In the genomic region with DNA sequence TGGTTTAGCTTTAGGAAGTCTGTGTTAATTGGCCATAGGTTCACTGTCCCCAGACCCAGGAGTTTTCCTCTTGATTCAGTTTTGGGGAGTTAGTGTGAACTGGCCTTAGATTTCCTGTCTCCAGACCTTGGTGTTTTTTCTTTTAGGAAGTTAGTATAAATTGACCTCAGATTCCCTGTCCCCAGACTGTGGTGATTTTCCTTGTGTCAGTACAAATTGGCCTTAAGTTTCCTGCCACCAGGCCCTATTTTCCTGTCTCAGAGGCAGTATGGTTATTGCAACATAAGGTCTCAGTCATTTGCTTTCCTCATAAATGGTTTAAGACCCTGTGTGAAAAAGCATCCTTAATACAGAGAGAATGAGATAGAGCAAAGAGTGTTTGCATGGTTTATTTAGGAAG, we compare ENCODE assay signal across 31 cellular contexts.
"Had no signal": no experiment of that assay in that cellular context is flagged by ENCODE, and none has a peak within 500 bp of the region (broad histone marks: within the 10 kb centered on the region; RNA-seq: fewer than 3 reads in every experiment).

No MANE protein-coding gene starts in this region.

- H3K9me3 Mint-ChIP-seq: activated CD4-positive, alpha-beta memory T cell treated with anti-CD3 and anti-CD28 coated beads, Interleukin-2, amount 10 ng/mL, durations not matched to agents 7 days and 5 days; WTC11 had no signal

- H3K27ac ChIP-seq: ascending aorta, brain microvascular endothelial cell, coronary artery, VCaP had no signal

- H3K36me3 Mint-ChIP-seq: activated naive CD4-positive, alpha-beta T cell treated with anti-CD3 and anti-CD28 coated beads, Interleukin-2, amount 10 ng/mL, durations not matched to agents 7 days and 5 days; activated naive CD4-positive, alpha-beta T cell treated with anti-CD3 and anti-CD28 coated beads, Interleukin-2, amount 50 U/mL, for 72 hours; activated naive CD8-positive, alpha-beta T cell treated with anti-CD3 and anti-CD28 coated beads, Interleukin-2, amount 10 ng/mL, durations not matched to agents 7 days and 5 days; WTC11 had no signal

- H3K4me3 ChIP-seq: ascending aorta, coronary artery had no signal

- H3K27ac Mint-ChIP-seq: activated CD4-positive, alpha-beta memory T cell treated with anti-CD3 and anti-CD28 coated beads, Interleukin-2, amount 10 ng/mL, durations not matched to agents 7 days and 5 days; activated CD4-positive, alpha-beta T cell treated with anti-CD3 and anti-CD28 coated beads, Interleukin-2, amount 10 ng/mL, durations not matched to agents 7 days and 5 days; activated naive CD4-positive, alpha-beta T cell treated with anti-CD3 and anti-CD28 coated beads, Interleukin-2, amount 10 ng/mL, durations not matched to agents 7 days and 5 days; activated naive CD4-positive, alpha-beta T cell treated with anti-CD3 and anti-CD28 coated beads, Interleukin-2, amount 50 U/mL, for 72 hours; activated naive CD8-positive, alpha-beta T cell treated with anti-CD3 and anti-CD28 coated beads, Interleukin-2, amount 10 ng/mL, durations not matched to agents 7 days and 5 days; activated T-cell treated with anti-CD3 and anti-CD28 coated beads, Interleukin-2, amount 50 U/mL, for 24 hours; activated T-cell treated with anti-CD3 and anti-CD28 coated beads, Interleukin-2, amount 50 U/mL, for 72 hours; effector memory CD8-positive, alpha-beta T cell; WTC11 had no signal

- FAIRE-seq: bronchial epithelial cell, endometrium, frontal cortex, TTC549 had no signal

- DNase-seq: activated CD4-positive, alpha-beta memory T cell treated with anti-CD3 and anti-CD28 coated beads, Interleukin-2, amount 10 ng/mL, durations not matched to agents 7 days and 5 days; activated CD4-positive, alpha-beta T cell treated with anti-CD3 and anti-CD28 coated beads for 1 hour; activated CD4-positive, alpha-beta T cell treated with anti-CD3 and anti-CD28 coated beads for 4 hours; activated CD4-positive, alpha-beta T cell treated with anti-CD3 and anti-CD28 coated beads, Interleukin-2, amount 10 ng/mL, durations not matched to agents 7 days and 5 days; activated CD4-positive, alpha-beta T cell treated with anti-CD3 and anti-CD28 coated beads, Interleukin-2, amount 50 U/mL, for 4 hours; activated CD8-positive, alpha-beta memory T cell treated with anti-CD3 and anti-CD28 coated beads, Interleukin-2, amount 50 U/mL, for 48 hours; activated gamma-delta T cell; activated naive CD4-positive, alpha-beta T cell; activated naive CD4-positive, alpha-beta T cell treated with anti-CD3 and anti-CD28 coated beads, Interleukin-2, amount 10 ng/mL, durations not matched to agents 7 days and 5 days; activated naive CD8-positive, alpha-beta T cell treated with anti-CD3 and anti-CD28 coated beads, Interleukin-2, amount 10 ng/mL, durations not matched to agents 7 days and 5 days; activated T-cell treated with anti-CD3 and anti-CD28 coated beads for 4 hours; activated T-cell treated with anti-CD3 and anti-CD28 coated beads, Interleukin-2, amount 50 U/mL, for 24 hours; activated T-cell treated with anti-CD3 and anti-CD28 coated beads, Interleukin-2, amount 50 U/mL, for 72 hours; brain microvascular endothelial cell; dermis blood vessel endothelial cell; effector CD4-positive, alpha-beta T cell; effector memory CD8-positive, alpha-beta T cell; foreskin fibroblast; head of caudate nucleus; T-helper 2 cell had no signal

- ATAC-seq: activated naive CD4-positive, alpha-beta T cell treated with anti-CD3 and anti-CD28 coated beads, Interleukin-2, amount 50 U/mL, for 72 hours; activated T-cell treated with anti-CD3 and anti-CD28 coated beads, Interleukin-2, amount 50 U/mL, for 72 hours; effector memory CD8-positive, alpha-beta T cell; esophagus mucosa had no signal

- H3K4me1 ChIP-seq: ascending aorta had no signal

- H3K4me3 Mint-ChIP-seq: activated CD4-positive, alpha-beta memory T cell treated with anti-CD3 and anti-CD28 coated beads, Interleukin-2, amount 10 ng/mL, durations not matched to agents 7 days and 5 days; activated CD4-positive, alpha-beta T cell treated with anti-CD3 and anti-CD28 coated beads, Interleukin-2, amount 10 ng/mL, durations not matched to agents 7 days and 5 days; activated naive CD4-positive, alpha-beta T cell treated with anti-CD3 and anti-CD28 coated beads, Interleukin-2, amount 10 ng/mL, durations not matched to agents 7 days and 5 days; activated naive CD8-positive, alpha-beta T cell treated with anti-CD3 and anti-CD28 coated beads, Interleukin-2, amount 10 ng/mL, durations not matched to agents 7 days and 5 days; activated T-cell treated with anti-CD3 and anti-CD28 coated beads, Interleukin-2, amount 50 U/mL, for 24 hours; activated T-cell treated with anti-CD3 and anti-CD28 coated beads, Interleukin-2, amount 50 U/mL, for 72 hours; central memory CD8-positive, alpha-beta T cell; effector memory CD8-positive, alpha-beta T cell; WTC11 had no signal

- H3K9me3 ChIP-seq: ascending aorta had no signal

- H3K27me3 Mint-ChIP-seq: activated CD4-positive, alpha-beta memory T cell treated with anti-CD3 and anti-CD28 coated beads, Interleukin-2, amount 10 ng/mL, durations not matched to agents 7 days and 5 days; activated CD4-positive, alpha-beta T cell treated with anti-CD3 and anti-CD28 coated beads, Interleukin-2, amount 10 ng/mL, durations not matched to agents 7 days and 5 days; activated naive CD4-positive, alpha-beta T cell treated with anti-CD3 and anti-CD28 coated beads, Interleukin-2, amount 10 ng/mL, durations not matched to agents 7 days and 5 days; activated naive CD8-positive, alpha-beta T cell treated with anti-CD3 and anti-CD28 coated beads, Interleukin-2, amount 10 ng/mL, durations not matched to agents 7 days and 5 days; activated T-cell treated with anti-CD3 and anti-CD28 coated beads, Interleukin-2, amount 50 U/mL, for 24 hours; central memory CD8-positive, alpha-beta T cell; effector memory CD8-positive, alpha-beta T cell had no signal

- H3K4me1 Mint-ChIP-seq: activated CD4-positive, alpha-beta memory T cell treated with anti-CD3 and anti-CD28 coated beads, Interleukin-2, amount 10 ng/mL, durations not matched to agents 7 days and 5 days; activated CD4-positive, alpha-beta T cell treated with anti-CD3 and anti-CD28 coated beads, Interleukin-2, amount 10 ng/mL, durations not matched to agents 7 days and 5 days; activated naive CD4-positive, alpha-beta T cell treated with anti-CD3 and anti-CD28 coated beads, Interleukin-2, amount 10 ng/mL, durations not matched to agents 7 days and 5 days; activated naive CD8-positive, alpha-beta T cell treated with anti-CD3 and anti-CD28 coated beads, Interleukin-2, amount 10 ng/mL, durations not matched to agents 7 days and 5 days; central memory CD8-positive, alpha-beta T cell had no signal
